13 cellular contexts compared by ENCODE assay signal in the genomic region with DNA sequence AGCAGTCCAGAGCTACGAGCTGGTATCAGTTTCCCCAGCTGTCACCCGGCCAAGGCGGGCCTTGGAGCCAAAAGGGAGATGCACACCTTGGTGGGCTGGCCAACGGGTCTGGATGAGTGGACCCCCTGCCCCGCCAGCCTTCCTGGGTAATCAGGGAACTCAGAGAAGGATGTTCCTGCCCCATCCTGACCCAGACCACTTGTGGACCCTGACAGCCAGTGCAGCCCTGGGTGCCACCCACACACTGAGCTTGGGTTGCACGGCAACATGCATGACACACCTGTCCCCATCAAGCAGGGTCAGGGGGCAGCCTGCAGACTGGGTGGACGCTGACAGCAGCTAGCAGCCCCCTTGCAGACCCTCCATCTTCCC. TPM values are rescaled to one million over a fixed set of nuclear protein-coding genes. Genes with fewer than 3 reads are reported as not detected.
DNase-seq lines count a peak whose midpoint lies in the region; ATAC-seq, FAIRE-seq and TF ChIP-seq lines count a peak whose summit lies in the region.
"Had no signal": no experiment of that assay in that cellular context is flagged by ENCODE, and none has a peak within 500 bp of the region (broad histone marks: within the 10 kb centered on the region; RNA-seq: fewer than 3 reads in every experiment).

No MANE protein-coding gene starts in this region.

- H2AFZ ChIP-seq in keratinocyte (ENCODE audit: control insufficient read depth, low read length), result no peak overlapping the region

- peak overlapping the region; percentile 92 for H3K4me3 Mint-ChIP-seq in activated naive CD8-positive, alpha-beta T cell treated with anti-CD3 and anti-CD28 coated beads, Interleukin-2, amount 10 ng/mL, durations not matched to agents 7 days and 5 days
- H3K4me3 Mint-ChIP-seq in type B pancreatic cell, result peak overlapping the region; percentile 90

- H3K9me3 ChIP-seq in heart right ventricle (no peaks in the 10 kb centered on the region), keratinocyte (ENCODE audit: control insufficient read depth, low read depth, low read length) (no peaks in the 10 kb centered on the region)

- H3K4me1 ChIP-seq in heart right ventricle (peaks cover 20 to 55% (median 50%) of the 10 kb centered on the region in 9 donors), keratinocyte (ENCODE audit: control insufficient read depth, extremely low read depth, insufficient read depth, low read length) (peaks cover 36% of the 10 kb centered on the region)

- H3K36me3 ChIP-seq in heart right ventricle (no peaks in the 10 kb centered on the region), keratinocyte (ENCODE audit: control insufficient read depth in 2 of 2, extremely low read depth in 1 of 2, insufficient read depth in 2 of 2, low read length in 2 of 2) (peaks cover 2 to 6% of the 10 kb centered on the region in 2 experiments)

- peaks cover 6% of the 10 kb centered on the region for H4K20me1 ChIP-seq in keratinocyte (ENCODE audit: control insufficient read depth, extremely low read depth, insufficient read depth, low read length)

- peak overlapping the region in 8 of 10 donors; percentile 16 to 47 (median 32) for H3K4me3 ChIP-seq in heart right ventricle
- peak overlapping the region in 1 of 3 experiments; percentile 50 for H3K4me3 ChIP-seq in keratinocyte (ENCODE audit: control insufficient read depth in 2 of 3, extremely low read depth in 1 of 3, insufficient read depth in 2 of 3, low read depth in 1 of 3, low read length in 3 of 3)

- H3K79me2 ChIP-seq in keratinocyte (ENCODE audit: control insufficient read depth, insufficient read depth, low read length), result peaks cover 27% of the 10 kb centered on the region

- WGBS in heart right ventricle, 2 donors, result 45 to 52% methylated on average over 7 of the region's 7 CpGs

- H3K27me3 ChIP-seq in heart right ventricle, result peaks cover 24 to 51% (median 40%) of the 10 kb centered on the region in 7 donors
- H3K27me3 ChIP-seq in keratinocyte (ENCODE audit: control insufficient read depth, extremely low read depth, insufficient read depth, low read length), result peaks cover 39% of the 10 kb centered on the region

- no peaks in the 10 kb centered on the region for H3K36me3 Mint-ChIP-seq in activated naive CD8-positive, alpha-beta T cell treated with anti-CD3 and anti-CD28 coated beads, Interleukin-2, amount 10 ng/mL, durations not matched to agents 7 days and 5 days
- H3K36me3 Mint-ChIP-seq in type B pancreatic cell, result no peaks in the 10 kb centered on the region

- DNase-seq in heart right ventricle, result no peak
- no peak for DNase-seq in Right ventricle myocardium superior
- DNase-seq in activated naive CD8-positive, alpha-beta T cell treated with anti-CD3 and anti-CD28 coated beads, Interleukin-2, amount 10 ng/mL, durations not matched to agents 7 days and 5 days, result no peak
- no peak for DNase-seq in keratinocyte (ENCODE audit: low read depth, low spot score)
- DNase-seq in type B pancreatic cell (ENCODE audit: extremely low spot score, unreplicated experiment), result no peak
- no peak for DNase-seq in cerebellar nuclear complex (lab: John Stamatoyannopoulos, UW)
- no peak for DNase-seq in NCI-H1436 (lab: John Stamatoyannopoulos, UW)
- DNase-seq: anterior cingulate cortex, C1 segment of cervical spinal cord, midbrain had no signal

- dilution Hi-C loops in keratinocyte (cut with MboI; ENCODE audit: extremely low pct_ligation_motif_present, low sequenced_read_pairs), result no loop called here

- TF ChIP-seq CTCF in heart right ventricle (IDR thresholded peaks at IDR 0.05) (no peak), keratinocyte (optimal IDR thresholded peaks at IDR 0.05 in 1 of 3, IDR thresholded peaks at IDR 0.05 in 1 of 3, conservative IDR thresholded peaks at IDR 0.05 in 1 of 3; ENCODE audit: extremely low read depth in 1 of 3, insufficient read depth in 2 of 3, low read length in 3 of 3) (no peak), type B pancreatic cell (conservative IDR thresholded peaks at IDR 0.05) (no peak)

- no peak overlapping the region for H3K27ac ChIP-seq in heart right ventricle
- no peak overlapping the region for H3K27ac ChIP-seq in keratinocyte (ENCODE audit: control insufficient read depth, insufficient read depth, low read length)

- no peaks in the 10 kb centered on the region for H3K9me3 Mint-ChIP-seq in activated naive CD8-positive, alpha-beta T cell treated with anti-CD3 and anti-CD28 coated beads, Interleukin-2, amount 10 ng/mL, durations not matched to agents 7 days and 5 days
- no peaks in the 10 kb centered on the region for H3K9me3 Mint-ChIP-seq in type B pancreatic cell

- H3K27me3 Mint-ChIP-seq in activated naive CD8-positive, alpha-beta T cell treated with anti-CD3 and anti-CD28 coated beads, Interleukin-2, amount 10 ng/mL, durations not matched to agents 7 days and 5 days, result peaks cover 45% of the 10 kb centered on the region
- H3K27me3 Mint-ChIP-seq in type B pancreatic cell, result peaks cover 53% of the 10 kb centered on the region

- peaks cover 8% of the 10 kb centered on the region for H3K9me1 ChIP-seq in keratinocyte (ENCODE audit: control insufficient read depth, extremely low read depth, insufficient read depth, low read length)

- no peak for FAIRE-seq in keratinocyte (lab: Jason Lieb, UNC)
- FAIRE-seq: frontal cortex had no signal

- H3K4me1 Mint-ChIP-seq in activated naive CD8-positive, alpha-beta T cell treated with anti-CD3 and anti-CD28 coated beads, Interleukin-2, amount 10 ng/mL, durations not matched to agents 7 days and 5 days, result peaks cover 28% of the 10 kb centered on the region
- H3K4me1 Mint-ChIP-seq in type B pancreatic cell (ENCODE audit: unreplicated experiment), result peaks cover 12% of the 10 kb centered on the region

- no peak overlapping the region for H3K27ac Mint-ChIP-seq in activated naive CD8-positive, alpha-beta T cell treated with anti-CD3 and anti-CD28 coated beads, Interleukin-2, amount 10 ng/mL, durations not matched to agents 7 days and 5 days
- H3K27ac Mint-ChIP-seq in type B pancreatic cell, result peak overlapping the region; percentile 91

- intact Hi-C loops in heart right ventricle (cut with DNase I), result no loop called here
- intact Hi-C loops in Right ventricle myocardium superior (cut with DNase I), result no loop called here

- POLR2A ChIA-PET in activated naive CD8-positive, alpha-beta T cell treated with anti-CD3 and anti-CD28 coated beads, Interleukin-2, amount 10 ng/mL, durations not matched to agents 7 days and 5 days (lab: Charles Lee), result interaction anchor here (0.5 to 1.4 kb wide), 3 partner anchors 8 to 25 kb away, joined by 3 to 4 read pairs (median 3); a partner anchor contains a TSS

- H3K9ac ChIP-seq in keratinocyte (ENCODE audit: control insufficient read depth, extremely low read depth, insufficient read depth, low read length), result no peak overlapping the region

- ATAC-seq in heart right ventricle (no peak), Right ventricle myocardium superior (ENCODE audit: poor library complexity) (no peak), HG03469 (IDR thresholded peaks at IDR 0.05; ENCODE audit: unreplicated experiment) (no peak)
- ATAC-seq in activated naive CD8-positive, alpha-beta T cell treated with anti-CD3 and anti-CD28 coated beads, Interleukin-2, amount 10 ng/mL, durations not matched to agents 7 days and 5 days (ENCODE audit: low read depth), result no peak

- H3K4me2 ChIP-seq in keratinocyte (ENCODE audit: control insufficient read depth, extremely low read depth, insufficient read depth, low read depth, low read length), result peak overlapping the region; percentile 71

RNA-seq across cellular contexts. Expression of a gene that starts 8.6 kb away (rescaled TPM):
- total RNA-seq in heart right ventricle (10 to 100 TPM; 14.8 to 29.1 (median 19.9) TPM), Right ventricle myocardium superior (26.6 TPM), type B pancreatic cell (ENCODE audit: low replicate concordance) (83.2 and 94.4 TPM in 2 replicates)
- polyA plus RNA-seq in heart right ventricle (10 to 100 TPM; 23.1 to 31.9 TPM), keratinocyte (27.7 to 61.6 TPM (median 37.2 TPM) in 3 replicates)
- total RNA-seq in activated naive CD8-positive, alpha-beta T cell treated with anti-CD3 and anti-CD28 coated beads, Interleukin-2, amount 10 ng/mL, durations not matched to agents 7 days and 5 days, result 10 to 100 TPM; 63.2 to 66.3 TPM
- 11.9 TPM for polyA plus RNA-seq in keratinocyte (2011; ENCODE audit: low read depth)
- polyA plus RNA-seq in keratinocyte (2011; cell fraction: cytosol; rRNA removed), result 36.3 and 86.3 TPM in 2 replicates
- 35.0 and 40.1 TPM in 2 replicates for polyA plus RNA-seq in keratinocyte (2011; cell fraction: nucleus; rRNA removed)
- polyA plus RNA-seq in keratinocyte (2012; ENCODE audit: low replicate concordance), result 46.2 and 108 TPM in 2 replicates
- 41.3 to 114 TPM (median 57.3 TPM) in 3 replicates for polyA minus RNA-seq in keratinocyte
- polyA minus RNA-seq in keratinocyte (2011; cell fraction: cytosol; rRNA and poly(A)+ RNA removed), result 133 TPM
- 14.7 and 18.0 TPM in 2 replicates for polyA minus RNA-seq in keratinocyte (2011; cell fraction: nucleus; rRNA and poly(A)+ RNA removed)

RNA-seq across cellular contexts. Expression of a gene that starts 19.8 kb away (rescaled TPM):
- total RNA-seq in heart right ventricle (not detected), Right ventricle myocardium superior (not detected), type B pancreatic cell (ENCODE audit: low replicate concordance) (not detected in 2 replicates)
- polyA plus RNA-seq in heart right ventricle (not detected), keratinocyte (not detected in 3 replicates)
- total RNA-seq in activated naive CD8-positive, alpha-beta T cell treated with anti-CD3 and anti-CD28 coated beads, Interleukin-2, amount 10 ng/mL, durations not matched to agents 7 days and 5 days, result not detected
- not detected for polyA plus RNA-seq in keratinocyte (2011; ENCODE audit: low read depth)
- polyA plus RNA-seq in keratinocyte (2011; cell fraction: cytosol; rRNA removed), result not detected in 2 replicates
- polyA plus RNA-seq in keratinocyte (2011; cell fraction: nucleus; rRNA removed), result not detected in 2 replicates
- not detected in 2 replicates for polyA plus RNA-seq in keratinocyte (2012; ENCODE audit: low replicate concordance)
- polyA minus RNA-seq in keratinocyte, result not detected in 3 replicates
- not detected for polyA minus RNA-seq in keratinocyte (2011; cell fraction: cytosol; rRNA and poly(A)+ RNA removed)
- not detected in 2 replicates for polyA minus RNA-seq in keratinocyte (2011; cell fraction: nucleus; rRNA and poly(A)+ RNA removed)
- total RNA-seq: frontal cortex, subcutaneous adipose tissue had no signal

RNA-seq across cellular contexts. Expression of a gene that starts 25.5 kb away (rescaled TPM):
- total RNA-seq in heart right ventricle, result 10 to 100 TPM in 3 of 10 donors, 1 to 10 TPM in 7; 7.5 to 11.5 (median 9.2) TPM
- polyA plus RNA-seq in heart right ventricle, result 10 to 100 TPM; 12.4 to 14.3 TPM
- 6.7 TPM for total RNA-seq in Right ventricle myocardium superior
- 10 to 100 TPM; 18.5 to 20.3 TPM for total RNA-seq in activated naive CD8-positive, alpha-beta T cell treated with anti-CD3 and anti-CD28 coated beads, Interleukin-2, amount 10 ng/mL, durations not matched to agents 7 days and 5 days
- polyA plus RNA-seq in keratinocyte, result 10.0 to 16.5 TPM (median 10.7 TPM) in 3 replicates
- 8.0 TPM for polyA plus RNA-seq in keratinocyte (2011; ENCODE audit: low read depth)
- polyA plus RNA-seq in keratinocyte (2011; cell fraction: cytosol; rRNA removed), result 6.2 and 13.5 TPM in 2 replicates
- polyA plus RNA-seq in keratinocyte (2011; cell fraction: nucleus; rRNA removed), result 13.5 and 17.6 TPM in 2 replicates
- polyA plus RNA-seq in keratinocyte (2012; ENCODE audit: low replicate concordance), result 13.4 and 13.5 TPM in 2 replicates
- 3.6 to 8.2 TPM (median 6.0 TPM) in 3 replicates for polyA minus RNA-seq in keratinocyte
- 9.8 TPM for polyA minus RNA-seq in keratinocyte (2011; cell fraction: cytosol; rRNA and poly(A)+ RNA removed)
- polyA minus RNA-seq in keratinocyte (2011; cell fraction: nucleus; rRNA and poly(A)+ RNA removed), result 4.6 and 8.5 TPM in 2 replicates
- total RNA-seq in type B pancreatic cell (ENCODE audit: low replicate concordance), result 15.7 and 19.5 TPM in 2 replicates

RNA-seq across cellular contexts. Expression of a gene that starts 38.8 kb away (rescaled TPM):
- total RNA-seq in heart right ventricle, result under 1 TPM in 1 of 10 donors, not detected in 9; 0.19 TPM
- under 1 TPM; 0.14 to 0.37 TPM for polyA plus RNA-seq in heart right ventricle
- total RNA-seq in Right ventricle myocardium superior, result not detected
- not detected for total RNA-seq in activated naive CD8-positive, alpha-beta T cell treated with anti-CD3 and anti-CD28 coated beads, Interleukin-2, amount 10 ng/mL, durations not matched to agents 7 days and 5 days
- not detected in 3 replicates for polyA plus RNA-seq in keratinocyte
- not detected for polyA plus RNA-seq in keratinocyte (2011; ENCODE audit: low read depth)
- not detected in 2 replicates for polyA plus RNA-seq in keratinocyte (2011; cell fraction: cytosol; rRNA removed)
- not detected in 2 replicates for polyA plus RNA-seq in keratinocyte (2011; cell fraction: nucleus; rRNA removed)
- not detected in 2 replicates for polyA plus RNA-seq in keratinocyte (2012; ENCODE audit: low replicate concordance)
- polyA minus RNA-seq in keratinocyte, result not detected in 3 replicates
- polyA minus RNA-seq in keratinocyte (2011; cell fraction: cytosol; rRNA and poly(A)+ RNA removed), result not detected
- not detected in 2 replicates for polyA minus RNA-seq in keratinocyte (2011; cell fraction: nucleus; rRNA and poly(A)+ RNA removed)
- not detected in 2 replicates for total RNA-seq in type B pancreatic cell (ENCODE audit: low replicate concordance)
- total RNA-seq: frontal cortex, subcutaneous adipose tissue had no signal

RNA-seq across cellular contexts. Expression of a gene that starts 47.7 kb away (rescaled TPM):
- 10 to 100 TPM; 27.0 to 58.0 (median 42.2) TPM for total RNA-seq in heart right ventricle
- 10 to 100 TPM; 17.0 to 28.5 TPM for polyA plus RNA-seq in heart right ventricle
- total RNA-seq in Right ventricle myocardium superior, result 29.7 TPM
- 10 to 100 TPM; 38.0 to 38.3 TPM for total RNA-seq in activated naive CD8-positive, alpha-beta T cell treated with anti-CD3 and anti-CD28 coated beads, Interleukin-2, amount 10 ng/mL, durations not matched to agents 7 days and 5 days
- 23.2 to 67.6 TPM (median 34.1 TPM) in 3 replicates for polyA plus RNA-seq in keratinocyte
- polyA plus RNA-seq in keratinocyte (2011; ENCODE audit: low read depth), result 16.6 TPM
- polyA plus RNA-seq in keratinocyte (2011; cell fraction: cytosol; rRNA removed), result 24.9 and 27.7 TPM in 2 replicates
- 124 and 131 TPM in 2 replicates for polyA plus RNA-seq in keratinocyte (2011; cell fraction: nucleus; rRNA removed)
- 49.5 and 56.8 TPM in 2 replicates for polyA plus RNA-seq in keratinocyte (2012; ENCODE audit: low replicate concordance)
- polyA minus RNA-seq in keratinocyte, result 60.2 to 164 TPM (median 66.0 TPM) in 3 replicates
- 57.0 TPM for polyA minus RNA-seq in keratinocyte (2011; cell fraction: cytosol; rRNA and poly(A)+ RNA removed)
- 105 and 156 TPM in 2 replicates for polyA minus RNA-seq in keratinocyte (2011; cell fraction: nucleus; rRNA and poly(A)+ RNA removed)
- total RNA-seq in type B pancreatic cell (ENCODE audit: low replicate concordance), result 75.2 and 83.1 TPM in 2 replicates
